In the genomic region with DNA sequence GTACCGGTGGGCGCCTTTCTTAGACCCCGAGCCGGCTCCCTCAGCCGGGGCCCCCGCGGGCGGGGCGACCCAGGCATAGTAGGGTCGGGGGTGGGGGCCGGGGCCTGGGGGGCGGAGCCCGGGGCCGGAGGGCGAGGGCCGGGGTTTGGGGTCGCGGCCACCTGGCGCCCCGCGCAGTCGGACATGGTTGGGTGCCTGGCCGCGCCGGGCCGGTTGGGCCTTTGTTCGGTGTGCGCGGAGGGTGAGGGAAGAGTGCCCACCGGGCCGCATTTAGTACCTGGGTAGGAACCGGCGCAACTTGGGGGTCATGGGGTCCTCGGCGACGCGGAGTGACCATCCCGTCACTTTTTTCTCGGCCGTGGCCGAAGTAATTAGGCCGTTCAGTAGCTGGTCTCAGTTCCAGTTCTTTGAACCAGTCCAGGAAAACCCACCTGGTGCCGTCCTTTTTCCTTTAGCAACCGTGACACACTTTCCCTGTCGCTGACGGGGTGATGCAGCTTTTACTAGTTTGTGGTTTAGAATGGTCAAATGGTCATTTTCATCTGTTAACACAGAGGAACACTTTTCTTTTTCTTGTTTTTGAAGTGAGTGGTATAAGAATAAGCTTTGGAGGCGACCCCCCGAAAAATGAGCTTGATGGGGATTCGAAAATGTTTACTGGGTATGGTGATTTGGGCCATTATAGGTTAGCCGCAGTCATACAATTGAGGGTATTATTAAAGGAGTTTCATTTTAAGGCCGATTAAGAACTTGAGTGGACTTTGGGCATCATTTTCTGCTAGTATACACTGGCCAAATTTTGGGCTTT, we compare ENCODE assay signal across 8 cellular contexts. TPM values are rescaled to one million over a fixed set of nuclear protein-coding genes. Genes with fewer than 3 reads are reported as not detected.
DNase-seq lines count a peak whose midpoint lies in the region; ATAC-seq and TF ChIP-seq lines count a peak whose summit lies in the region.

No MANE protein-coding gene starts in this region.

- peak overlapping the region in 6 of 7 donors; percentile 59 to 100 (median 99) for H3K27ac Mint-ChIP-seq in CD4-positive, alpha-beta memory T cell

- peaks cover 16 to 41% (median 31%) of the 10 kb centered on the region in 4 donors for H3K4me1 Mint-ChIP-seq in CD4-positive, alpha-beta memory T cell

- H3K9me3 Mint-ChIP-seq in CD4-positive, alpha-beta memory T cell = peaks cover 0 to 3% (median 0%) of the 10 kb centered on the region in 8 donors

- peaks cover 2 to 11% of the 10 kb centered on the region in 2 donors for H3K36me3 Mint-ChIP-seq in CD4-positive, alpha-beta memory T cell

- H3K9me3 ChIP-seq in CD4-positive, alpha-beta memory T cell (ENCODE audit: control insufficient read depth in 1 of 2, low read length in 2 of 2) = no peaks in the 10 kb centered on the region
- H3K9me3 ChIP-seq in SK-N-SH (no peaks in the 10 kb centered on the region), neural cell (ENCODE audit: low read length) (no peaks in the 10 kb centered on the region)

- H3K9me2 ChIP-seq in SK-N-SH = no peaks in the 10 kb centered on the region
- H3K9me2 ChIP-seq in neural cell (ENCODE audit: insufficient read depth, low read length) = no peaks in the 10 kb centered on the region

- peak overlapping the region; percentile 96 for H3K27ac ChIP-seq in CD4-positive, alpha-beta memory T cell (ENCODE audit: low read depth, low read length)
- H3K27ac ChIP-seq in SK-N-SH (ENCODE audit: low read depth in 2 of 2, low read length in 1 of 2) (peak overlapping the region; percentile 83 to 96), neural cell (ENCODE audit: low read length) (no peak overlapping the region)

- POLR2A ChIA-PET in CD4-positive, alpha-beta memory T cell (lab: Charles Lee; ENCODE audit: partially characterized antibody) = no interaction called here
- POLR2A ChIA-PET in HEK293T (lab: Yijun Ruan, JAX) (no interaction called here), SK-N-SH (lab: Yijun Ruan, JAX) (interaction anchor here (0.8 to 1.2 kb wide), 2 partner anchors 132 to 137 kb away, joined by 3 read pairs; no protein-coding TSS in a partner anchor)

- 0% methylated on average over 20 of the region's 51 CpGs for WGBS in SK-N-SH (ENCODE audit: low lambda C conversion rate)

- H3F3A ChIP-seq in SK-N-SH (replicated peaks; ENCODE audit: insufficient read depth) (peaks cover 23% of the 10 kb centered on the region), neural cell (ENCODE audit: insufficient read depth, low read length, poor library complexity, severe bottlenecking) (peaks cover 5% of the 10 kb centered on the region)

- peak overlapping the region; percentile 89 for H3K4me2 ChIP-seq in SK-N-SH
- peak overlapping the region; percentile 96 for H3K4me2 ChIP-seq in neural cell (ENCODE audit: low read length)

- peak overlapping the region; percentile 59 to 67 for H3K4me3 ChIP-seq in CD4-positive, alpha-beta memory T cell (ENCODE audit: low read length in 2 of 2)
- peak overlapping the region; percentile 92 to 95 for H3K4me3 ChIP-seq in SK-N-SH (ENCODE audit: low read depth in 2 of 2, low read length in 1 of 2)
- peak overlapping the region; percentile 74 for H3K4me3 ChIP-seq in neural cell (ENCODE audit: low read length)

- no peaks in the 10 kb centered on the region for H3K27me3 ChIP-seq in CD4-positive, alpha-beta memory T cell (ENCODE audit: insufficient read depth, low read length)
- H3K27me3 ChIP-seq in SK-N-SH (ENCODE audit: insufficient read depth) = no peaks in the 10 kb centered on the region
- H3K27me3 ChIP-seq in neural cell (ENCODE audit: insufficient read depth, low read depth, low read length) = no peaks in the 10 kb centered on the region

- TF ChIP-seq EP300 in SK-N-SH (IDR thresholded peaks at IDR 0.05; ENCODE audit: borderline replicate concordance in 1 of 2, low read depth in 1 of 2, low read length in 1 of 2) (no peak), neural cell (conservative IDR thresholded peaks at IDR 0.05; ENCODE audit: poor library complexity, severe bottlenecking) (no peak)

- CTCF ChIA-PET in CD4-positive, alpha-beta memory T cell (lab: Charles Lee; ENCODE audit: partially characterized antibody) = no interaction called here
- CTCF ChIA-PET in HEK293T (lab: Yijun Ruan, JAX) (no interaction called here), SK-N-SH (lab: Yijun Ruan, JAX) (interaction anchor here (1.8 kb wide), 1 partner anchor 237 kb away, joined by 7 read pairs; no protein-coding TSS in a partner anchor)

- H2AFZ ChIP-seq in SK-N-SH (ENCODE audit: low read depth) (peak overlapping the region; percentile 9; the same call in 1 of the 2 replicates), neural cell (ENCODE audit: low read depth, low read length) (no peak overlapping the region)

- peaks cover 1 to 2% of the 10 kb centered on the region in 2 donors for H3K27me3 Mint-ChIP-seq in CD4-positive, alpha-beta memory T cell

- H3K4me3 Mint-ChIP-seq in CD4-positive, alpha-beta memory T cell = peak overlapping the region; percentile 91 to 98 (median 96)

- H3K79me2 ChIP-seq in SK-N-SH (ENCODE audit: insufficient read depth) = peaks cover 65% of the 10 kb centered on the region
- peaks cover 50% of the 10 kb centered on the region for H3K79me2 ChIP-seq in neural cell (replicated peaks; ENCODE audit: insufficient read depth, low read length)

- H3K4me1 ChIP-seq in CD4-positive, alpha-beta memory T cell (ENCODE audit: insufficient read depth, low read length) = peaks cover 36% of the 10 kb centered on the region
- H3K4me1 ChIP-seq in SK-N-SH (ENCODE audit: control insufficient read depth in 1 of 2, insufficient read depth in 2 of 2, low read depth in 1 of 2, low read length in 1 of 2) = peaks cover 16 to 19% of the 10 kb centered on the region in 2 experiments; a peak in 3 of 4 replicates

- TF ChIP-seq CTCF in SK-N-SH (IDR thresholded peaks at IDR 0.05) = no peak
- no peak for TF ChIP-seq CTCF in neural cell (IDR thresholded peaks at IDR 0.05; ENCODE audit: poor library complexity, severe bottlenecking)

- ATAC-seq in esophagus mucosa (peak; percentile 7), GM18907 (IDR thresholded peaks at IDR 0.05; ENCODE audit: unreplicated experiment) (no peak)

- H3K9ac ChIP-seq in SK-N-SH (peak overlapping the region; percentile 88), neural cell (ENCODE audit: low read length) (peak overlapping the region; percentile 57)

- H3K36me3 ChIP-seq in CD4-positive, alpha-beta memory T cell (ENCODE audit: insufficient read depth, low read length) = no peaks in the 10 kb centered on the region
- peaks cover 16 to 25% of the 10 kb centered on the region in 2 experiments for H3K36me3 ChIP-seq in SK-N-SH (replicated peaks in 1 of 2; ENCODE audit: control insufficient read depth in 1 of 2, insufficient read depth in 2 of 2, low read length in 1 of 2)
- peaks cover 5% of the 10 kb centered on the region for H3K36me3 ChIP-seq in neural cell (ENCODE audit: insufficient read depth, low read length)

- peak in 2 of 5 donors; percentile 19 to 44 for DNase-seq in CD4-positive, alpha-beta memory T cell
- peak; percentile 19 for DNase-seq in HEK293T (ENCODE audit: extremely low spot score)
- peak; percentile 72 for DNase-seq in SK-N-SH
- no peak for DNase-seq in Ammon's horn (ENCODE audit: low spot score)
- no peak for DNase-seq in ecto neural progenitor cell (ENCODE audit: low spot score)

- H4K20me1 ChIP-seq in SK-N-SH (ENCODE audit: insufficient read depth) = peaks cover 27% of the 10 kb centered on the region; the same call in 1 of the 2 replicates
- no peaks in the 10 kb centered on the region for H4K20me1 ChIP-seq in neural cell (ENCODE audit: insufficient read depth)

- TF ChIP-seq RAD21 in SK-N-SH (IDR thresholded peaks at IDR 0.05; ENCODE audit: low read length) = no peak
- TF ChIP-seq RAD21 in neural cell (conservative IDR thresholded peaks at IDR 0.05) = no peak

- intact Hi-C loops in CD4-positive, alpha-beta memory T cell (cut with micrococcal nuclease) = loop anchor here (2.0 to 10.0 kb wide), 3 partner anchors 153 to 924 kb away; a partner anchor contains a TSS

TF ChIP-seq in HEK293T, 16 proteins besides CTCF, POLR2A, EP300 and RAD21 (continues in another document):
- no peak for TF ChIP-seq TARDBP (IDR thresholded peaks at IDR 0.05)

TF ChIP-seq in SK-N-SH, 30 proteins besides CTCF, POLR2A, EP300 and RAD21 (continues in another document):
- no peak for TF ChIP-seq SMC3 (IDR thresholded peaks at IDR 0.05; ENCODE audit: low read depth, low read length)
- TF ChIP-seq SIN3A (IDR thresholded peaks at IDR 0.05; ENCODE audit: borderline replicate concordance, low read depth, low read length) = no peak
- no peak for TF ChIP-seq NFIC (IDR thresholded peaks at IDR 0.05; ENCODE audit: borderline replicate concordance)
- no peak for TF ChIP-seq YY1 (IDR thresholded peaks at IDR 0.05; ENCODE audit: low read depth)
- no peak for TF ChIP-seq TCF12 (IDR thresholded peaks at IDR 0.05)

TF ChIP-seq in neural cell, 6 proteins besides CTCF, POLR2A, EP300 and RAD21 (continues in another document):
- TF ChIP-seq POLR2AphosphoS5 (IDR thresholded peaks at IDR 0.05) = no peak

RNA-seq across cellular contexts. Expression of a gene that starts 0.6 kb away (rescaled TPM):
- total RNA-seq in CD4-positive, alpha-beta memory T cell = 1 to 10 TPM; 6.5 to 8.5 TPM
- polyA plus RNA-seq in CD4-positive, alpha-beta memory T cell = 10 to 100 TPM; 24.3 to 35.4 TPM
- polyA plus RNA-seq in SK-N-SH (2012; rRNA removed) (277 and 362 TPM in 2 replicates), neural cell (40.2 and 48.5 TPM in 2 replicates)
- 390 and 408 TPM in 2 replicates for polyA plus RNA-seq in SK-N-SH (2012; cell fraction: cytosol; rRNA removed)
- polyA plus RNA-seq in SK-N-SH (2012; cell fraction: nucleus; rRNA removed) = 109 and 119 TPM in 2 replicates
- total RNA-seq in esophagus mucosa = 46.5 TPM
- polyA minus RNA-seq in neural cell = 20.8 and 22.9 TPM in 2 replicates

RNA-seq across cellular contexts. Expression of a gene that starts 6.8 kb away (rescaled TPM):
- total RNA-seq in CD4-positive, alpha-beta memory T cell = 100 to 1,000 TPM in 1 of 2 experiments, 10 to 100 TPM in 1; 96.5 to 112 TPM
- polyA plus RNA-seq in CD4-positive, alpha-beta memory T cell = 10 to 100 TPM; 12.5 to 23.3 TPM
- 21.2 and 28.4 TPM in 2 replicates for polyA plus RNA-seq in SK-N-SH (2012; rRNA removed)
- 20.7 and 21.4 TPM in 2 replicates for polyA plus RNA-seq in SK-N-SH (2012; cell fraction: cytosol; rRNA removed)
- 54.8 and 77.7 TPM in 2 replicates for polyA plus RNA-seq in SK-N-SH (2012; cell fraction: nucleus; rRNA removed)
- total RNA-seq in esophagus mucosa = 19.2 TPM
- polyA plus RNA-seq in neural cell = 116 and 121 TPM in 2 replicates
- polyA minus RNA-seq in neural cell = 125 and 141 TPM in 2 replicates

Comparison
In these comparisons a context has a peak if more than half of its experiments do, and no peak if none do; other contexts are left out.
1. DNase-seq: peak in HEK293T (single experiment) and SK-N-SH (single experiment); none in Ammon's horn (single experiment) and ecto neural progenitor cell (single experiment).
2. Peak in every context shown above with its lines, with median percentiles within 50 percentile points of each other: H3K4me3 ChIP-seq.